In genomic region chr11:74749127-74749964, GRCh38 we compare ENCODE assay signal across 1 cellular context.
TF ChIP-seq lines count a peak whose summit lies in the region.

No MANE protein-coding gene starts in this region.

TF ChIP-seq in K562, 482 proteins besides CTCF, POLR2A, EP300 and RAD21 (continued from another document and continues in another):
- TF ChIP-seq RERE (CRISPR knock-in tag; IDR thresholded peaks at IDR 0.05; ENCODE audit: borderline replicate concordance), result 0 out of 2 replicates have a peak, but pooled peaks have one; percentile 82
- 0 out of 4 replicates have a peak, but pooled peaks of 1 of the 2 experiments have one; percentile 56 for TF ChIP-seq MLLT1 (IDR thresholded peaks at IDR 0.05)
- TF ChIP-seq FOXM1 (IDR thresholded peaks at IDR 0.05; ENCODE audit: low read depth), result no peak
- TF ChIP-seq FOXM1 (CRISPR knock-in tag; IDR thresholded peaks at IDR 0.05; ENCODE audit: low read depth), result peak; percentile 73; the same call in 1 of the 2 replicates
- TF ChIP-seq NFXL1 (CRISPR knock-in tag; IDR thresholded peaks at IDR 0.05), result no peak
- no peak for TF ChIP-seq HCFC1 (IDR thresholded peaks at IDR 0.05; ENCODE audit: low read depth, low read length)
- peak; percentile 19; the same call in 1 of the 2 replicates for TF ChIP-seq ZNF740 (CRISPR knock-in tag; IDR thresholded peaks at IDR 0.05)
- TF ChIP-seq ZNF740 (tag; IDR thresholded peaks at IDR 0.05), result no peak
- TF ChIP-seq NUFIP1 (IDR thresholded peaks at IDR 0.05; ENCODE audit: partially characterized antibody), result no peak
- peak; percentile 93 for TF ChIP-seq MAX (CRISPR knock-in tag; IDR thresholded peaks at IDR 0.05)
- peak; percentile 67; the same call in 1 of the 2 replicates for TF ChIP-seq EP400 (IDR thresholded peaks at IDR 0.05)
- TF ChIP-seq MTA2 (IDR thresholded peaks at IDR 0.05; ENCODE audit: low read depth), result no peak
- peak; percentile 77 for TF ChIP-seq HMGN3 (IDR thresholded peaks at IDR 0.05; ENCODE audit: borderline replicate concordance, extremely low read depth, insufficient read length, low read depth, low read length)
- peak; percentile 96 for TF ChIP-seq MGA (IDR thresholded peaks at IDR 0.05)
- TF ChIP-seq ARID4B (CRISPR knock-in tag; IDR thresholded peaks at IDR 0.05), result peak; percentile 60; the same call in 1 of the 2 replicates
- TF ChIP-seq ZNF511 (CRISPR knock-in tag; IDR thresholded peaks at IDR 0.05), result peak; percentile 65
- no peak for TF ChIP-seq MXD1 (CRISPR knock-in tag; IDR thresholded peaks at IDR 0.05; ENCODE audit: borderline replicate concordance, poor library complexity, severe bottlenecking)
- TF ChIP-seq ILK (tag; IDR thresholded peaks at IDR 0.05; ENCODE audit: borderline replicate concordance, low read depth), result no peak
- no peak for TF ChIP-seq ZNF197 (CRISPR knock-in tag; IDR thresholded peaks at IDR 0.05; ENCODE audit: low read depth)
- TF ChIP-seq HOXB6 (CRISPR knock-in tag; IDR thresholded peaks at IDR 0.05; ENCODE audit: borderline replicate concordance), result no peak
